1 cellular context compared by ENCODE assay signal in genomic region chr3:134365766-134366065, GRCh38.
TF ChIP-seq lines count a peak whose summit lies in the region.

No MANE protein-coding gene starts in this region.

TF ChIP-seq in HCT116, 20 proteins besides CTCF, POLR2A, EP300 and RAD21 (continued from another document):
- TF ChIP-seq REST (IDR thresholded peaks at IDR 0.05; ENCODE audit: low read depth) (no peak), CBX3 (IDR thresholded peaks at IDR 0.05; ENCODE audit: low read depth) (no peak), FOSL1 (IDR thresholded peaks at IDR 0.05; ENCODE audit: low read depth) (no peak), SRF (IDR thresholded peaks at IDR 0.05; ENCODE audit: low read depth) (no peak), EZH2phosphoT487 (IDR thresholded peaks at IDR 0.05; ENCODE audit: borderline replicate concordance) (no peak), TCF7L2 (IDR thresholded peaks at IDR 0.05; ENCODE audit: borderline replicate concordance, extremely low read depth, insufficient read depth, insufficient read length) (no peak), SP1 (IDR thresholded peaks at IDR 0.05; ENCODE audit: low read depth) (no peak), MAX (IDR thresholded peaks at IDR 0.05) (no peak), ELF1 (IDR thresholded peaks at IDR 0.05; ENCODE audit: borderline replicate concordance, low read depth) (no peak), ZNF274 (IDR thresholded peaks at IDR 0.05; ENCODE audit: low read depth, low read length) (no peak), SIN3A (IDR thresholded peaks at IDR 0.05; ENCODE audit: low read depth) (no peak), EGR1 (IDR thresholded peaks at IDR 0.05; ENCODE audit: low read depth) (no peak), EZH2 (IDR thresholded peaks at IDR 0.05) (no peak), ZBTB33 (IDR thresholded peaks at IDR 0.05; ENCODE audit: extremely low read depth, insufficient replicate concordance, low read length) (no peak)
